1 cellular context compared by ENCODE assay signal in the genomic region with DNA sequence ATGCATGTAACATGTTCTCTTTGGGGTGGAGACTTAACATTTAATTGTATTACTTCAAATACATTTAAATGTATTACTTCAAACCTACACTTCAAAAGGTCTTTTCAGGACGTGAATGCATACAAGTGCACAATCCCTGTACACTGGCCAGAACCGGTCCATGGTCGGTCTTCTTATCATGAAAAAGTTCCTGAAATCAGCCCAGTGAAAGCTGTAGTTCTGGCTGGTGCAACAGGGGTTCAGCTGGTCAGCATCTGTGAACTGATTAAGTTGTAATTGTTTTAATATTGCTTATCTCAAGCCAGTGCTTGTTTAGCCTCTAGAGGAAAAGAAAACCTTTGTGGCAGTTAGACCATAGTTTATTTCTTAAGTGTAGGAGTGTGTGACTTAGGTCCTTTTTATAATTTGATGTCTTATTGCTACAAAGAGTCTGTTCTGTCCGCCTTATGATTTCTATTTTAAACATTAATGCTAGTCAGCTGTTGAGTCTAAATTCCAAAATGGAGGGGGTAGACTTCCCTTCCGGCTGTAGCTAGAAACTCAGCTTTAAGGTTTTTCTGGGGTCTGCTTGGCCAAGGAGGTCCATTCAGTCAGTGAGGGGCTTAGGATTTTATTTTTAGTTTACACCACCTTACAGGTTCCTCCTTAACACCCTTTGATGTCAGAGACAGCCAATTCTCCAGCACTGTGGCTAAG.
TF ChIP-seq lines count a peak whose summit lies in the region.

No MANE protein-coding gene starts in this region.

TF ChIP-seq in HepG2, 621 proteins besides CTCF, POLR2A, EP300 and RAD21 (continued from another document):
- TF ChIP-seq ZNF34 (CRISPR knock-in tag; IDR thresholded peaks at IDR 0.05; ENCODE audit: borderline replicate concordance) (no peak), CBX2 (IDR thresholded peaks at IDR 0.05; ENCODE audit: low read depth, low read length) (peak; percentile 73; the same call in 1 of the 2 replicates), CBX2 (CRISPR knock-in tag; IDR thresholded peaks at IDR 0.05; ENCODE audit: low read depth) (no peak), MATR3 (CRISPR knock-in tag; IDR thresholded peaks at IDR 0.05) (no peak), EZH2 (conservative IDR thresholded peaks at IDR 0.05; ENCODE audit: low read depth, low read length) (peak; percentile 2; the same call in 1 of the 2 replicates), TRIM24 (CRISPR knock-in tag; IDR thresholded peaks at IDR 0.05) (no peak), ARNTL (CRISPR knock-in tag; IDR thresholded peaks at IDR 0.05) (no peak)
